Comparison of ENCODE assay signal across 18 cellular contexts in the genomic region with DNA sequence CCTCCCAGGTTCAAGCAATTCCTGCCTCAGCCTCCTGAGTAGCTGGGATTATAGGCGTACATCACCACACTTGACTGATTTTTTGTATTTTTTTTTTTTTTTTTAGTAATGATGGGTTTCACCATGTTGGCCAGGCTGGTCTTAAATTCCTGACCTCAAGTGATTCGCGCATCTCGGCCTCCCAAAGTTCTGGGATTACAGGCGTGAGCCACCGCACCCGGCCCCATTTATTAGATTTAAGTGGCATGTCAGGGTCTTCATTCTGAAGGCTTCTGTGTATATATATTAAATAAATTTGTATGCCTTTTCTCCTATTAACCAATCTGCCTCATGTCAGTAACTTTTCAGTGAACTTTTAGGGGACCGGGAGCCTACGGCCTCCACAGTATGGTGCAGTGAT. TPM values are rescaled to one million over a fixed set of nuclear protein-coding genes. Genes with fewer than 3 reads are reported as not detected.
A peak's percentile ranks its signal among the peaks of the same experiment; 100 is the strongest.
DNase-seq lines count a peak whose midpoint lies in the region; ATAC-seq and TF ChIP-seq lines count a peak whose summit lies in the region.
"Had no signal": no experiment of that assay in that cellular context is flagged by ENCODE, and none has a peak within 500 bp of the region (broad histone marks: within the 10 kb centered on the region; RNA-seq: fewer than 3 reads in every experiment).

No MANE protein-coding gene starts in this region.

- WGBS in heart right ventricle, 2 donors = 96 to 98% methylated on average over 9 of the region's 9 CpGs
- WGBS in mesendoderm (ENCODE audit: extremely low coverage, insufficient coverage, low lambda C conversion rate) = no CpG with 5 or more reads among the region's 9 CpGs

- ATAC-seq in Right ventricle myocardium superior (ENCODE audit: poor library complexity) = no peak
- no peak for ATAC-seq in heart right ventricle
- no peak for ATAC-seq in HG03442 (IDR thresholded peaks at IDR 0.05; ENCODE audit: unreplicated experiment)
- ATAC-seq in GM21786 (IDR thresholded peaks at IDR 0.05; ENCODE audit: unreplicated experiment) = no peak
- ATAC-seq: GM12878 had no signal

- H3K9me3 ChIP-seq in heart right ventricle (no peaks in the 10 kb centered on the region), SK-N-MC (ENCODE audit: low read depth, low read length) (no peaks in the 10 kb centered on the region)
- H3K9me3 ChIP-seq: BE2C, HAP-1 had no signal

- DNase-seq in Right ventricle myocardium superior = peak; percentile 22
- DNase-seq in heart right ventricle = no peak
- DNase-seq in SK-N-MC (ENCODE audit: low read depth, low spot score) = no peak
- no peak for DNase-seq in mesendoderm
- DNase-seq in NCI-H128 (lab: John Stamatoyannopoulos, UW; ENCODE audit: unreplicated experiment) = no peak
- no peak for DNase-seq in Ammon's horn (ENCODE audit: low spot score)
- DNase-seq: ACHN; BE2C; CD4-positive, alpha-beta memory T cell; DMS79; GM23248; HFFc6; KBM-7 had no signal

- H3K9ac ChIP-seq in SK-N-MC (ENCODE audit: insufficient read length) (no peak overlapping the region), mesendoderm (ENCODE audit: low read length) (no peak overlapping the region)
- H3K9ac ChIP-seq: GM23248 had no signal

- no peak overlapping the region for H3K4me2 ChIP-seq in mesendoderm (ENCODE audit: low read length)

- no peak overlapping the region for H2BK15ac ChIP-seq in mesendoderm (replicated peaks; ENCODE audit: low read depth)

- H3K4ac ChIP-seq in mesendoderm (ENCODE audit: low read depth, low read length) = no peak overlapping the region

- H3K36me3 ChIP-seq in heart right ventricle = no peaks in the 10 kb centered on the region
- no peaks in the 10 kb centered on the region for H3K36me3 ChIP-seq in SK-N-MC (ENCODE audit: insufficient read depth, low read length)
- no peaks in the 10 kb centered on the region for H3K36me3 ChIP-seq in mesendoderm (ENCODE audit: control insufficient read depth, insufficient read depth, low read length)
- H3K36me3 ChIP-seq: BE2C, HAP-1 had no signal

- H2BK5ac ChIP-seq in mesendoderm (ENCODE audit: low read length) = no peak overlapping the region

- H3K18ac ChIP-seq in mesendoderm (ENCODE audit: low read length) = no peak overlapping the region

- H3K23ac ChIP-seq in mesendoderm (ENCODE audit: low read length) = no peak overlapping the region

- no peak overlapping the region for H3K4me3 ChIP-seq in heart right ventricle
- H3K4me3 ChIP-seq in SK-N-MC = no peak overlapping the region
- H3K4me3 ChIP-seq in mesendoderm (ENCODE audit: low read length) = no peak overlapping the region
- H3K4me3 ChIP-seq: GM12878, GM23248, HAP-1 had no signal

- no peak overlapping the region for H2BK120ac ChIP-seq in mesendoderm (ENCODE audit: low read depth, low read length)

- no peak overlapping the region for H4K8ac ChIP-seq in mesendoderm (ENCODE audit: low read depth, low read length)

- no peaks in the 10 kb centered on the region for H3K79me1 ChIP-seq in mesendoderm (ENCODE audit: low read length)

- no peak for TF ChIP-seq CTCF in heart right ventricle (IDR thresholded peaks at IDR 0.05)

- intact Hi-C loops in Right ventricle myocardium superior (cut with DNase I) (no loop called here), heart right ventricle (cut with DNase I) (no loop called here)

- no peak overlapping the region for H4K5ac ChIP-seq in mesendoderm (ENCODE audit: low read length)

- H2AK5ac ChIP-seq in mesendoderm (ENCODE audit: low read length) = no peak overlapping the region

- no peaks in the 10 kb centered on the region for H3K79me2 ChIP-seq in mesendoderm (ENCODE audit: control insufficient read depth, insufficient read depth, low read length)

- H3K27me3 ChIP-seq in heart right ventricle (no peaks in the 10 kb centered on the region), mesendoderm (ENCODE audit: insufficient read depth, low read length, poor library complexity) (no peaks in the 10 kb centered on the region)
- H3K27me3 ChIP-seq: BE2C had no signal

- H3K56ac ChIP-seq in mesendoderm (ENCODE audit: low read length) = peak overlapping the region; percentile 20

- H3K27ac ChIP-seq in heart right ventricle (no peak overlapping the region), SK-N-MC (peak overlapping the region; percentile 27; the same call in 1 of the 2 replicates), mesendoderm (ENCODE audit: low read depth, low read length) (no peak overlapping the region)
- H3K27ac ChIP-seq: C4-2B, GM23248 had no signal

- peaks cover 9 to 51% (median 43%) of the 10 kb centered on the region in 9 donors for H3K4me1 ChIP-seq in heart right ventricle
- peaks cover 16% of the 10 kb centered on the region for H3K4me1 ChIP-seq in mesendoderm (ENCODE audit: control insufficient read depth, low read depth, low read length)

RNA-seq across cellular contexts. Expression of a gene that starts 6.0 kb away (rescaled TPM):
- total RNA-seq in Right ventricle myocardium superior = 334 TPM
- 100 to 1,000 TPM; 256 to 511 (median 353) TPM for total RNA-seq in heart right ventricle
- polyA plus RNA-seq in heart right ventricle = 100 to 1,000 TPM in 1 of 2 donors, 10 to 100 TPM in 1; 90.8 to 308 TPM
- 150 TPM for polyA plus RNA-seq in mesendoderm (2013, experiment 1 of 2)
- polyA plus RNA-seq in mesendoderm (2013, experiment 2 of 2) = 151 TPM
